In genomic region chr16:1049113-1049975, GRCh38 we compare ENCODE assay signal across 3 cellular contexts.
A peak's percentile ranks its signal among the peaks of the same experiment; 100 is the strongest.
TF ChIP-seq lines count a peak whose summit lies in the region.

No MANE protein-coding gene starts in this region.

TF ChIP-seq in HepG2, 621 proteins besides CTCF, POLR2A, EP300 and RAD21 (continues in another document):
- TF ChIP-seq GABPB1 (CRISPR knock-in tag; IDR thresholded peaks at IDR 0.05) (0 out of 2 replicates have a peak, but pooled peaks have one; percentile 4), PAXIP1 (CRISPR knock-in tag; conservative IDR thresholded peaks at IDR 0.05) (peak; percentile 43; the same call in 1 of the 2 replicates), ZSCAN12 (CRISPR knock-in tag; IDR thresholded peaks at IDR 0.05) (no peak), ARNT2 (CRISPR knock-in tag; IDR thresholded peaks at IDR 0.05; ENCODE audit: low read depth) (no peak), ZFP91 (CRISPR knock-in tag; IDR thresholded peaks at IDR 0.05; ENCODE audit: borderline replicate concordance) (0 out of 2 replicates have a peak, but pooled peaks have one; percentile 35), NR2F6 (IDR thresholded peaks at IDR 0.05) (0 out of 2 replicates have a peak, but pooled peaks have one; percentile 17), NR2F6 (CRISPR knock-in tag; IDR thresholded peaks at IDR 0.05) (no peak), FOXO4 (CRISPR knock-in tag; conservative IDR thresholded peaks at IDR 0.05) (no peak), HNF4A (CRISPR knock-in tag; IDR thresholded peaks at IDR 0.05) (peak; percentile 69), HOXA7 (CRISPR knock-in tag; IDR thresholded peaks at IDR 0.05) (0 out of 2 replicates have a peak, but pooled peaks have one; percentile 66), SPEN (CRISPR knock-in tag; IDR thresholded peaks at IDR 0.05; ENCODE audit: low read depth) (peak; percentile 26; the same call in 1 of the 2 replicates)

TF ChIP-seq in WTC11, 78 proteins besides CTCF, POLR2A, EP300 and RAD21:
- TF ChIP-seq NR2C2 (CRISPR knock-in tag; IDR thresholded peaks at IDR 0.05): no peak
- TF ChIP-seq RELA (CRISPR knock-in tag; IDR thresholded peaks at IDR 0.05; ENCODE audit: borderline replicate concordance): 0 out of 2 replicates have a peak, but pooled peaks have one; percentile 15

TF ChIP-seq in endothelial cell of umbilical vein, 7 proteins besides CTCF, POLR2A, EP300 and RAD21:
- TF ChIP-seq EZH2 (IDR thresholded peaks at IDR 0.05; ENCODE audit: borderline replicate concordance, low read depth, low read length, severe bottlenecking): no peak
- no peak for TF ChIP-seq FOS (IDR thresholded peaks at IDR 0.05; ENCODE audit: borderline replicate concordance, insufficient read depth, low read length)
- no peak for TF ChIP-seq MYC (IDR thresholded peaks at IDR 0.05; ENCODE audit: low read depth, low read length)
- no peak for TF ChIP-seq JUN (IDR thresholded peaks at IDR 0.05; ENCODE audit: borderline replicate concordance, insufficient read depth, insufficient read length, low read depth)
- no peak for TF ChIP-seq GATA2 (IDR thresholded peaks at IDR 0.05; ENCODE audit: insufficient read depth, insufficient read length, low read depth, low read length)
- no peak for TF ChIP-seq POLR2AphosphoS5 (IDR thresholded peaks at IDR 0.05; ENCODE audit: insufficient read depth, low read depth, low read length)
- TF ChIP-seq MAX (IDR thresholded peaks at IDR 0.05; ENCODE audit: insufficient read depth, insufficient read length): no peak
